ENCODE assay signal across 8 cellular contexts in the genomic region with DNA sequence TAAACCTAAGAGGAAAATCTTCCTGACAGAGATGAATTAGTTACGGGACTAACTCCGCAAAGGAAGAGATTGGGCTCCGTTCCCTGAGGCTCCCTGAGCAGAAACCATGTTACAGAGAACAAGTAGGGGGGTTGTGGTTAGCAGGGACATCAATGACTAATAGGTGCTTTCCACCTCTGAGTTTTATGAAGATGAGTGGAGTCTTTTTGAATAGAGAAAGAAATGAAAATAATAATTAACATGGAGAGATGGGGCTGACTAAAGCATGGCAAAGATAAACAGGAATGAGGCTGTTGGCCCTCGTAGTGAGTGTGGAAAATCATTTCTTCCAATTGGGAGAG. TPM values are rescaled to one million over a fixed set of nuclear protein-coding genes. Genes with fewer than 3 reads are reported as not detected.
A peak's percentile ranks its signal among the peaks of the same experiment; 100 is the strongest.
DNase-seq lines count a peak whose midpoint lies in the region; ATAC-seq and TF ChIP-seq lines count a peak whose summit lies in the region.

No MANE protein-coding gene starts in this region.

- H3K36me3 ChIP-seq in adrenal gland (replicated peaks in 1 of 2) = no peaks in the 10 kb centered on the region

- DNase-seq in EH (ENCODE audit: low read depth) (peak; percentile 75), skeletal muscle cell (ENCODE audit: low read depth) (peak; percentile 61), adrenal gland (no peak), glutamatergic neuron (no peak), AML-193 (lab: John Stamatoyannopoulos, UW) (no peak)
- peak; percentile 28 for DNase-seq in activated naive CD8-positive, alpha-beta T cell treated with anti-CD3 and anti-CD28 coated beads for 36 hours

- no peaks in the 10 kb centered on the region for H3K9me3 Mint-ChIP-seq in activated naive CD8-positive, alpha-beta T cell treated with anti-CD3 and anti-CD28 coated beads for 36 hours
- H3K9me3 Mint-ChIP-seq in glutamatergic neuron (ENCODE audit: unreplicated experiment) = no peaks in the 10 kb centered on the region

- no peaks in the 10 kb centered on the region for H3K36me3 Mint-ChIP-seq in activated naive CD8-positive, alpha-beta T cell treated with anti-CD3 and anti-CD28 coated beads for 36 hours
- H3K36me3 Mint-ChIP-seq in glutamatergic neuron (ENCODE audit: unreplicated experiment) = peaks cover 3% of the 10 kb centered on the region

- intact Hi-C loops in adrenal gland (cut with DNase I) = no loop called here

- peaks cover 25% of the 10 kb centered on the region for H3K4me1 Mint-ChIP-seq in activated naive CD8-positive, alpha-beta T cell treated with anti-CD3 and anti-CD28 coated beads for 36 hours
- no peaks in the 10 kb centered on the region for H3K4me1 Mint-ChIP-seq in glutamatergic neuron (ENCODE audit: low read depth, unreplicated experiment)

- H3K4me3 ChIP-seq in skeletal muscle cell (ENCODE audit: low read depth, low read length) = no peak overlapping the region
- H3K4me3 ChIP-seq in adrenal gland = no peak overlapping the region

- peak overlapping the region; percentile 22 for H3K4me3 Mint-ChIP-seq in activated naive CD8-positive, alpha-beta T cell treated with anti-CD3 and anti-CD28 coated beads for 36 hours
- no peak overlapping the region for H3K4me3 Mint-ChIP-seq in glutamatergic neuron (ENCODE audit: unreplicated experiment)

- H3K27me3 ChIP-seq in adrenal gland = no peaks in the 10 kb centered on the region

- ATAC-seq in GM19463 (IDR thresholded peaks at IDR 0.05; ENCODE audit: unreplicated experiment) (peak; percentile 82), HG03460 (IDR thresholded peaks at IDR 0.05; ENCODE audit: unreplicated experiment) (peak; percentile 86)

- 66 to 76% (median 69%) methylated on average over 4 of the region's 4 CpGs for WGBS in adrenal gland, 4 donors

- TF ChIP-seq CTCF in adrenal gland (IDR thresholded peaks at IDR 0.05) (no peak), glutamatergic neuron (IDR thresholded peaks at IDR 0.05; ENCODE audit: partially characterized antibody, unreplicated experiment) (no peak)

- no peaks in the 10 kb centered on the region for H3K4me1 ChIP-seq in adrenal gland (replicated peaks in 1 of 2)

- no peak overlapping the region for H3K27ac ChIP-seq in adrenal gland

- H3K27me3 Mint-ChIP-seq in activated naive CD8-positive, alpha-beta T cell treated with anti-CD3 and anti-CD28 coated beads for 36 hours = peaks cover 4% of the 10 kb centered on the region
- H3K27me3 Mint-ChIP-seq in glutamatergic neuron (ENCODE audit: unreplicated experiment) = peaks cover 1% of the 10 kb centered on the region

- no peaks in the 10 kb centered on the region for H3K9me3 ChIP-seq in adrenal gland (replicated peaks in 1 of 3)

- peak overlapping the region; percentile 86 for H3K27ac Mint-ChIP-seq in activated naive CD8-positive, alpha-beta T cell treated with anti-CD3 and anti-CD28 coated beads for 36 hours
- H3K27ac Mint-ChIP-seq in glutamatergic neuron (ENCODE audit: unreplicated experiment) = no peak overlapping the region

- no peak for TF ChIP-seq POLR2A in adrenal gland (IDR thresholded peaks at IDR 0.05)

RNA-seq across cellular contexts. Expression of a gene that starts 47.5 kb away (rescaled TPM):
- total RNA-seq in activated naive CD8-positive, alpha-beta T cell treated with anti-CD3 and anti-CD28 coated beads for 36 hours = 10 to 100 TPM; 35.8 to 41.1 TPM
- total RNA-seq in adrenal gland (100 to 1,000 TPM in 7 of 8 donors, 10 to 100 TPM in 1; 96.3 to 194 (median 121) TPM), glutamatergic neuron (ENCODE audit: unreplicated experiment) (117 TPM)
- polyA plus RNA-seq in adrenal gland = 100 to 1,000 TPM in 1 of 3 donors, 10 to 100 TPM in 2; 33.9 to 217 (median 52.8) TPM

Comparison
In these comparisons a context has a peak if more than half of its experiments do, and no peak if none do; other contexts are left out.
1. DNase-seq: peak in EH (single experiment), activated naive CD8-positive, alpha-beta T cell treated with anti-CD3 and anti-CD28 coated beads for 36 hours (single experiment) and skeletal muscle cell (single experiment); none in adrenal gland (0 of 7), glutamatergic neuron (single experiment) and AML-193 (0 of 2).